15 cellular contexts compared by ENCODE assay signal in genomic region chr21:44862869-44863685, GRCh38.
"Had no signal": no experiment of that assay in that cellular context is flagged by ENCODE, and none has a peak within 500 bp of the region (broad histone marks: within the 10 kb centered on the region; RNA-seq: fewer than 3 reads in every experiment).

No MANE protein-coding gene starts in this region.

- H3K27me3 Mint-ChIP-seq: activated CD8-positive, alpha-beta memory T cell treated with anti-CD3 and anti-CD28 coated beads, Interleukin-2, amount 10 ng/mL, durations not matched to agents 7 days and 5 days; T-cell had no signal

- H3K9me3 Mint-ChIP-seq: endodermal cell, immature natural killer cell, natural killer cell, T-cell had no signal

- H3K36me3 Mint-ChIP-seq: natural killer cell had no signal

- ATAC-seq: activated CD8-positive, alpha-beta memory T cell treated with anti-CD3 and anti-CD28 coated beads, Interleukin-2, amount 10 ng/mL, durations not matched to agents 7 days and 5 days; mucosa of descending colon; natural killer cell; T-cell had no signal

- H3K4me3 Mint-ChIP-seq: activated CD8-positive, alpha-beta memory T cell treated with anti-CD3 and anti-CD28 coated beads, Interleukin-2, amount 10 ng/mL, durations not matched to agents 7 days and 5 days; endodermal cell; immature natural killer cell; natural killer cell; T-cell had no signal

- H3K27ac Mint-ChIP-seq: activated CD8-positive, alpha-beta memory T cell treated with anti-CD3 and anti-CD28 coated beads, Interleukin-2, amount 10 ng/mL, durations not matched to agents 7 days and 5 days; endodermal cell had no signal

- DNase-seq: activated CD8-positive, alpha-beta memory T cell treated with anti-CD3 and anti-CD28 coated beads, Interleukin-2, amount 10 ng/mL, durations not matched to agents 7 days and 5 days; activated naive CD4-positive, alpha-beta T cell treated with anti-CD3 and anti-CD28 coated beads, Interleukin-2, amount 50 U/mL, for 16 hours; amygdala; brain microvascular endothelial cell; cerebellar nuclear complex; endodermal cell; immature natural killer cell; mammary epithelial cell; natural killer cell; occipital lobe; stimulated activated CD4-positive, alpha-beta T cell treated with anti-CD3 and anti-CD28 coated beads, Interleukin-2, amount 100 ng/mL, for 48 hours; stimulated activated CD8-positive, alpha-beta memory T cell treated with anti-CD3 and anti-CD28 coated beads, Interleukin-4, amount 100 ng/mL, for 48 hours; T-cell; WERI-Rb-1 had no signal
